34 cellular contexts compared by ENCODE assay signal in genomic region chr17:63125987-63126386, GRCh38.
"Had no signal": no experiment of that assay in that cellular context is flagged by ENCODE, and none has a peak within 500 bp of the region (broad histone marks: within the 10 kb centered on the region; RNA-seq: fewer than 3 reads in every experiment).

No MANE protein-coding gene starts in this region.

- H3K9ac ChIP-seq: KMS-11 had no signal

- H3K9me3 ChIP-seq: MG63 had no signal

- H3K27ac ChIP-seq: KMS-11 had no signal

- H3K27me3 ChIP-seq: MG63 had no signal

- H3K4me3 ChIP-seq: MG63 had no signal

- DNase-seq: Karpas-422, Kasumi-1, KG1, MG63, MM.1S, MV-4-11, NCI-H1048, NCI-H1092, NCI-H1092 treated with DMSO at 0.1 percent for 48 hours, NCI-H1105, NCI-H1105 treated with DMSO at 0.1 percent for 48 hours, NCI-H1417, NCI-H1417 treated with DMSO at 0.1 percent for 48 hours, NCI-H1436, NCI-H1436 treated with DMSO at 0.1 percent for 48 hours, NCI-H146, NCI-H1694, NCI-H1694 treated with DMSO at 0.1 percent for 48 hours, NCI-H187, NCI-H187 treated with DMSO at 0.1 percent for 48 hours, NCI-H1930, NCI-H2029, NCI-H2029 treated with DMSO at 0.1 percent for 48 hours, NCI-H2081, NCI-H2081 treated with DMSO at 0.1 percent for 48 hours, NCI-H2107, NCI-H2171, NCI-H2171 treated with DMSO at 0.1 percent for 48 hours, NCI-H2227 treated with DMSO at 0.1 percent for 48 hours, NCI-H226, NCI-H345, NCI-H446, NCI-H446 treated with DMSO at 0.1 percent for 48 hours had no signal

- H3K4me2 ChIP-seq: KMS-11 had no signal

- H3K36me3 ChIP-seq: MG63 had no signal
